8 cellular contexts compared by ENCODE assay signal in the genomic region with DNA sequence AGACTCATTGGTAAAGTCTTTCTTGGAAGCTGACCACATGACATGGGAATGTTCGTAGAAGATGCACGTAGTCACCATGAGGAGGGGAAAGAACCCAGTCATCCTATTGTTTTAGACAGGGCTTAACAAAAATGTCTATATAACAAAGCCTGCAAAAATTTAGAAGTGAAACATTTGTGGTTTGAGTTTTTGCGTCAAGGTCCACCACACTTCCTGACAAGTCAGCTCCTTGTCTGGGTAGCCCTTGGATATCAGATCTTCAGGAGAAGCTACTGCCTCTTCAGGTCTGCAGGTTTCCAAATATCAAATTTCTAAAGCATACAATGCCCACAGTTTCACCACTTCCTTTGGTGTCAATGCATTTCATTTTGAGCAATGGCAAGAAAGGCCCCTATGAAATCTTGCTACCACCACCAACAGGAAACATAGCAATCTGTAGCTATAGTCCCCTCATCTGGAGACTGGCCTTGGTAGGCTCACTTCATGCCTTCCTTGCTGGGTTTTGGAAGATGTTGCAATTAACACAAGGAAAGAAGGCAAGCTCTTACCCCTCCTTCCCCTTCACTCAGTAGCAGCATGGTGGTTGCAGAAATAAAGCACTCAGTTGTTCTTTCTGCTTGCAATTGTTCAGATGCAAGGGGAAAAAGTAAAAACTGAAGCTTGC.
DNase-seq lines count a peak whose midpoint lies in the region; ATAC-seq and TF ChIP-seq lines count a peak whose summit lies in the region.

No MANE protein-coding gene starts in this region.

- peak overlapping the region; percentile 76 for H3K4me3 Mint-ChIP-seq in T-helper 2 cell treated with Interferon-gamma antibody and Interleukin-4, amounts not matched to agents 5 μg/mL and 100 μg/mL, for 36 hours

- H3K4me1 ChIP-seq in hepatocyte (ENCODE audit: insufficient read depth) (peaks cover 23% of the 10 kb centered on the region), gastroesophageal sphincter (peaks cover 0 to 6% (median 0%) of the 10 kb centered on the region in 3 donors), prostate gland (replicated peaks) (no peaks in the 10 kb centered on the region)

- 95% methylated on average over 3 of the region's 3 CpGs for WGBS in hepatocyte (ENCODE audit: low lambda C conversion rate, missing lambda C conversion rate)
- 65 to 69% methylated on average over 2 to 3 of the region's 3 CpGs for WGBS in gastroesophageal sphincter (ENCODE audit: low coverage in 1 of 2), 2 donors
- WGBS in prostate gland: 75% methylated on average over 3 of the region's 3 CpGs

- ATAC-seq in gastroesophageal sphincter: no peak

- no peaks in the 10 kb centered on the region for H3K27me3 Mint-ChIP-seq in T-helper 2 cell treated with Interferon-gamma antibody and Interleukin-4, amounts not matched to agents 5 μg/mL and 100 μg/mL, for 36 hours (ENCODE audit: low read depth)

- no peaks in the 10 kb centered on the region for H3K9me3 ChIP-seq in hepatocyte (ENCODE audit: low read depth)
- H3K9me3 ChIP-seq in gastroesophageal sphincter: no peaks in the 10 kb centered on the region
- H3K9me3 ChIP-seq in prostate gland: no peaks in the 10 kb centered on the region

- no peaks in the 10 kb centered on the region for H4K20me1 ChIP-seq in hepatocyte (ENCODE audit: insufficient read depth, poor library complexity, severe bottlenecking)

- no peaks in the 10 kb centered on the region for H3K36me3 Mint-ChIP-seq in T-helper 2 cell treated with Interferon-gamma antibody and Interleukin-4, amounts not matched to agents 5 μg/mL and 100 μg/mL, for 36 hours (ENCODE audit: low read depth)

- H3K9me2 ChIP-seq in hepatocyte (replicated peaks; ENCODE audit: insufficient read depth): no peaks in the 10 kb centered on the region

- H3K27ac Mint-ChIP-seq in T-helper 2 cell treated with Interferon-gamma antibody and Interleukin-4, amounts not matched to agents 5 μg/mL and 100 μg/mL, for 36 hours: peak overlapping the region; percentile 94

- no peak overlapping the region for H3K4me2 ChIP-seq in hepatocyte

- H3K4me1 Mint-ChIP-seq in T-helper 2 cell treated with Interferon-gamma antibody and Interleukin-4, amounts not matched to agents 5 μg/mL and 100 μg/mL, for 36 hours (ENCODE audit: low read depth): peaks cover 53% of the 10 kb centered on the region

- TF ChIP-seq POLR2A in gastroesophageal sphincter (IDR thresholded peaks at IDR 0.05): no peak
- TF ChIP-seq POLR2A in prostate gland (IDR thresholded peaks at IDR 0.05): no peak

- H3K4me3 ChIP-seq in hepatocyte (no peak overlapping the region), gastroesophageal sphincter (no peak overlapping the region), prostate gland (no peak overlapping the region)

- intact Hi-C loops in prostate gland (cut with DNase I): no loop called here

- H3K9me3 Mint-ChIP-seq in T-helper 2 cell treated with Interferon-gamma antibody and Interleukin-4, amounts not matched to agents 5 μg/mL and 100 μg/mL, for 36 hours: no peaks in the 10 kb centered on the region

- TF ChIP-seq CTCF in hepatocyte (IDR thresholded peaks at IDR 0.05; ENCODE audit: poor library complexity) (no peak), gastroesophageal sphincter (IDR thresholded peaks at IDR 0.05) (no peak), prostate gland (IDR thresholded peaks at IDR 0.05) (no peak)

- TF ChIP-seq EP300 in gastroesophageal sphincter (IDR thresholded peaks at IDR 0.05): no peak

- DNase-seq in AG20443 (ENCODE audit: low spot score) (peak; percentile 84), H4 (ENCODE audit: low spot score) (peak; percentile 87), hepatocyte (ENCODE audit: low spot score) (no peak), activated gamma-delta T cell treated with Interleukin-2 at 50 U/mL for 16 hours (no peak), NCI-H774 (lab: John Stamatoyannopoulos, UW) (no peak), prostate gland (ENCODE audit: low spot score) (no peak)
- DNase-seq in T-helper 2 cell treated with Interferon-gamma antibody and Interleukin-4, amounts not matched to agents 5 μg/mL and 100 μg/mL, for 36 hours (ENCODE audit: low spot score): peak; percentile 76

- peak overlapping the region; percentile 83 for H3K27ac ChIP-seq in hepatocyte
- no peak overlapping the region for H3K27ac ChIP-seq in gastroesophageal sphincter
- no peak overlapping the region for H3K27ac ChIP-seq in prostate gland

- no peaks in the 10 kb centered on the region for H3K79me2 ChIP-seq in hepatocyte

- no peak overlapping the region for H2AFZ ChIP-seq in hepatocyte

- H3K36me3 ChIP-seq in hepatocyte (replicated peaks; ENCODE audit: insufficient read depth, low read depth): no peaks in the 10 kb centered on the region
- no peaks in the 10 kb centered on the region for H3K36me3 ChIP-seq in gastroesophageal sphincter
- no peaks in the 10 kb centered on the region for H3K36me3 ChIP-seq in prostate gland

- H3K27me3 ChIP-seq in hepatocyte (no peaks in the 10 kb centered on the region), gastroesophageal sphincter (no peaks in the 10 kb centered on the region), prostate gland (replicated peaks; ENCODE audit: insufficient read depth) (no peaks in the 10 kb centered on the region)

Comparison
In these comparisons a context has a peak if more than half of its experiments do, and no peak if none do; other contexts are left out.
1. DNase-seq: peak in AG20443 (single experiment), H4 (single experiment) and T-helper 2 cell treated with Interferon-gamma antibody and Interleukin-4, amounts not matched to agents 5 μg/mL and 100 μg/mL, for 36 hours (single experiment); none in hepatocyte (single experiment), activated gamma-delta T cell treated with Interleukin-2 at 50 U/mL for 16 hours (single experiment), NCI-H774 (single experiment) and prostate gland (single experiment).